In the genomic region with DNA sequence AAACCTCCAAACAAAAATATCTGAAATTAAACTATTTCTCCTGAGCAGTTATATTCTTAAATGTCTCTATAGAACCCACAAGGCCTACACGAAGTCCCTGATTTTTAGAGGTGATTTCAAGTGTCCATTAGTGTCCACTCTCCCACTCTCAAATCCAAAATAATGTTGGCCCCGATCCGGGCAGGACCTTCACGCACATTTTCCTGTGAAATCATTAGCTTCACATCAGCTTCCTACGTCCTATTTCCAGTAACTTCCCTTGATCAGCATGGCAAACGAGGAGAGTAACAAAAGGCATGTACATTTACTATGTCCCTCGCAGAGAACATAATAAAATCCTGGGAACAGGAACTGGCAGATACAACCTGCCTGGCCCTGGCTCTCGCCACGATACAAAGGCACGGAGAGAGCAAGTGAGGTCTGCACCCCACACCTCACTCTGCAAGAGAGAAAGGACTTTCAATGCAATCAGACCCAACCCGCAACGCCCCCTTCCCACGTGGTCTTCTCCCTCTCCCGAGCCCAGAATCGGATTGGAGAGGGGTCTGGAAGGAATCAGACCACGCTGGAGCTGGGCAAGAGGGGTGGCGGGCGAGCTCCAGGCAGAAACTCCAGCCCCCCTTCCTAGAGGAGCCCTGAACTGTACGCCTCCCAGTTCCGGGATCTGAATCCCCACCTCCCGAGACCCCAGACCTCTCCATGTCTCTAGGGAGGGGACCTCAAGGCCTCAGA, we compare ENCODE assay signal across 8 cellular contexts. TPM values are rescaled to one million over a fixed set of nuclear protein-coding genes. Genes with fewer than 3 reads are reported as not detected.
DNase-seq lines count a peak whose midpoint lies in the region; ATAC-seq lines count a peak whose summit lies in the region.

No MANE protein-coding gene starts in this region.

- peak overlapping the region; percentile 95 for H3K4me3 Mint-ChIP-seq in activated CD4-positive, alpha-beta memory T cell treated with anti-CD3 and anti-CD28 coated beads, Interleukin-2, amount 10 ng/mL, durations not matched to agents 7 days and 5 days

- DNase-seq in NCI-H2029 (lab: John Stamatoyannopoulos, UW) (peak; percentile 14), NCI-H2029 treated with DMSO at 0.1 percent for 48 hours (lab: John Stamatoyannopoulos, UW) (no peak), NCI-H345 (lab: John Stamatoyannopoulos, UW) (peak; percentile 65), epithelial cell of prostate (ENCODE audit: low read depth, low spot score) (no peak), midbrain (lab: John Stamatoyannopoulos, UW) (peak; percentile 73)
- DNase-seq in activated CD4-positive, alpha-beta memory T cell treated with anti-CD3 and anti-CD28 coated beads, Interleukin-2, amount 10 ng/mL, durations not matched to agents 7 days and 5 days = peak; percentile 47
- peak; percentile 15 for DNase-seq in stimulated activated CD8-positive, alpha-beta memory T cell treated with anti-CD3 and anti-CD28 coated beads, Interleukin-7, amount 100 ng/mL, for 24 hours (ENCODE audit: low read depth)

- H3K36me3 Mint-ChIP-seq in activated CD4-positive, alpha-beta memory T cell treated with anti-CD3 and anti-CD28 coated beads, Interleukin-2, amount 10 ng/mL, durations not matched to agents 7 days and 5 days (ENCODE audit: low read depth) = no peaks in the 10 kb centered on the region

- CTCF ChIA-PET in activated CD4-positive, alpha-beta memory T cell treated with anti-CD3 and anti-CD28 coated beads, Interleukin-2, amount 10 ng/mL, durations not matched to agents 7 days and 5 days (lab: Charles Lee) = interaction anchor here (0.8 to 1.7 kb wide), 4 partner anchors 10 to 53 kb away, joined by 3 to 12 read pairs (median 4); no protein-coding TSS in a partner anchor

- H3K27me3 Mint-ChIP-seq in activated CD4-positive, alpha-beta memory T cell treated with anti-CD3 and anti-CD28 coated beads, Interleukin-2, amount 10 ng/mL, durations not matched to agents 7 days and 5 days = no peaks in the 10 kb centered on the region

- peak overlapping the region; percentile 79 for H3K27ac Mint-ChIP-seq in activated CD4-positive, alpha-beta memory T cell treated with anti-CD3 and anti-CD28 coated beads, Interleukin-2, amount 10 ng/mL, durations not matched to agents 7 days and 5 days

- ATAC-seq in HG02870 (IDR thresholded peaks at IDR 0.05; ENCODE audit: unreplicated experiment) = peak; percentile 22

- peak overlapping the region; percentile 94 for H3K27ac ChIP-seq in epithelial cell of prostate

- no peaks in the 10 kb centered on the region for H3K9me3 Mint-ChIP-seq in activated CD4-positive, alpha-beta memory T cell treated with anti-CD3 and anti-CD28 coated beads, Interleukin-2, amount 10 ng/mL, durations not matched to agents 7 days and 5 days

- peaks cover 26% of the 10 kb centered on the region for H3K4me1 Mint-ChIP-seq in activated CD4-positive, alpha-beta memory T cell treated with anti-CD3 and anti-CD28 coated beads, Interleukin-2, amount 10 ng/mL, durations not matched to agents 7 days and 5 days

- POLR2A ChIA-PET in activated CD4-positive, alpha-beta memory T cell treated with anti-CD3 and anti-CD28 coated beads, Interleukin-2, amount 10 ng/mL, durations not matched to agents 7 days and 5 days (lab: Charles Lee) = interaction anchor here (0.9 to 2.7 kb wide), 12 partner anchors 11 to 755 kb away, joined by 3 to 13 read pairs (median 6); a partner anchor contains a TSS

RNA-seq across cellular contexts. Expression of a gene that starts 17.5 kb away (rescaled TPM):
- not detected for total RNA-seq in activated CD4-positive, alpha-beta memory T cell treated with anti-CD3 and anti-CD28 coated beads, Interleukin-2, amount 10 ng/mL, durations not matched to agents 7 days and 5 days

RNA-seq across cellular contexts. Expression of a gene that starts 48.4 kb away (rescaled TPM):
- 10 to 100 TPM; 38.6 to 46.3 TPM for total RNA-seq in activated CD4-positive, alpha-beta memory T cell treated with anti-CD3 and anti-CD28 coated beads, Interleukin-2, amount 10 ng/mL, durations not matched to agents 7 days and 5 days

RNA-seq across cellular contexts. Expression of a gene that starts 48.4 kb away (rescaled TPM):
- 10 to 100 TPM; 42.5 to 43.0 TPM for total RNA-seq in activated CD4-positive, alpha-beta memory T cell treated with anti-CD3 and anti-CD28 coated beads, Interleukin-2, amount 10 ng/mL, durations not matched to agents 7 days and 5 days

Comparison
In these comparisons a context has a peak if more than half of its experiments do, and no peak if none do; other contexts are left out.
1. DNase-seq: peak in NCI-H2029 (single experiment), NCI-H345 (single experiment), activated CD4-positive, alpha-beta memory T cell treated with anti-CD3 and anti-CD28 coated beads, Interleukin-2, amount 10 ng/mL, durations not matched to agents 7 days and 5 days (single experiment), midbrain (single experiment) and stimulated activated CD8-positive, alpha-beta memory T cell treated with anti-CD3 and anti-CD28 coated beads, Interleukin-7, amount 100 ng/mL, for 24 hours (single experiment); none in NCI-H2029 treated with DMSO at 0.1 percent for 48 hours (single experiment) and epithelial cell of prostate (single experiment).